In genomic region chr11:16911658-16912057, GRCh38 we compare ENCODE assay signal across 20 cellular contexts.
"Had no signal": no experiment of that assay in that cellular context is flagged by ENCODE, and none has a peak within 500 bp of the region (broad histone marks: within the 10 kb centered on the region; RNA-seq: fewer than 3 reads in every experiment).

No MANE protein-coding gene starts in this region.

- H3K4me3 ChIP-seq: adrenal gland, left lung, sigmoid colon, tibial artery, uterus had no signal

- H3K4me3 Mint-ChIP-seq: activated T-helper 1 cell treated with anti-CD3 and anti-CD28 coated beads, Interleukin-12 subunit alpha, Interleukin-12 subunit beta, Interleukin-2, Interleukin-4 antibody, amounts not matched to agents 30 ng/mL and 10 ng/mL and 1 ng/mL, durations not matched to agents 14 hours and 24 hours and 36 hours; nephron progenitor cell; stimulated activated naive B cell treated with anti-CD40 and anti-IgM and Interleukin-4, amounts not matched to agents 10 μg/mL and 1 μg/mL and 100 μg/mL, for 72 hours; T-helper 1 cell treated with Interleukin-12 subunit alpha and Interleukin-12 subunit beta and Interleukin-4 antibody, amounts not matched to agents 30 μg/mL and 1 μg/mL, for 36 hours had no signal

- H3K36me3 ChIP-seq: adrenal gland, left lung, sigmoid colon, tibial artery, uterus had no signal

- DNase-seq: activated CD4-positive, CD25-positive, alpha-beta regulatory T cell treated with anti-CD3 and anti-CD28 coated beads, Interleukin-2, amount 50 U/mL, for 72 hours; activated naive CD4-positive, alpha-beta T cell; adrenal gland; cerebellar nuclear complex; cortex of kidney; erythroblast; left lung; midbrain; nephron progenitor cell; nucleus accumbens; posterior cingulate gyrus; sigmoid colon; stimulated activated CD4-positive, alpha-beta T cell treated with anti-CD3 and anti-CD28 coated beads, Interleukin-4, amount 100 ng/mL, for 24 hours; stimulated activated naive B cell treated with anti-CD40 and anti-IgM and Interleukin-4, amounts not matched to agents 10 μg/mL and 1 μg/mL and 100 μg/mL, for 72 hours; substantia nigra; tibial artery; uterus had no signal

- H3K9me3 ChIP-seq: adrenal gland, left lung, sigmoid colon, tibial artery, uterus had no signal

- H3K4me1 Mint-ChIP-seq: nephron progenitor cell had no signal

- H3K27ac Mint-ChIP-seq: activated T-helper 1 cell treated with anti-CD3 and anti-CD28 coated beads, Interleukin-12 subunit alpha, Interleukin-12 subunit beta, Interleukin-2, Interleukin-4 antibody, amounts not matched to agents 30 ng/mL and 10 ng/mL and 1 ng/mL, durations not matched to agents 14 hours and 24 hours and 36 hours; nephron progenitor cell; T-helper 1 cell treated with Interleukin-12 subunit alpha and Interleukin-12 subunit beta and Interleukin-4 antibody, amounts not matched to agents 30 μg/mL and 1 μg/mL, for 36 hours had no signal

- H3K27me3 Mint-ChIP-seq: stimulated activated naive B cell treated with anti-CD40 and anti-IgM and Interleukin-4, amounts not matched to agents 10 μg/mL and 1 μg/mL and 100 μg/mL, for 72 hours had no signal

- ATAC-seq: left lung had no signal

- H3K27me3 ChIP-seq: adrenal gland, left lung, sigmoid colon, tibial artery, uterus had no signal

- H3K27ac ChIP-seq: adrenal gland, left lung, sigmoid colon, tibial artery, uterus, VCaP had no signal

- H3K9me3 Mint-ChIP-seq: activated T-helper 1 cell treated with anti-CD3 and anti-CD28 coated beads, Interleukin-12 subunit alpha, Interleukin-12 subunit beta, Interleukin-2, Interleukin-4 antibody, amounts not matched to agents 30 ng/mL and 10 ng/mL and 1 ng/mL, durations not matched to agents 14 hours and 24 hours and 36 hours; stimulated activated naive B cell treated with anti-CD40 and anti-IgM and Interleukin-4, amounts not matched to agents 10 μg/mL and 1 μg/mL and 100 μg/mL, for 72 hours; T-helper 1 cell treated with Interleukin-12 subunit alpha and Interleukin-12 subunit beta and Interleukin-4 antibody, amounts not matched to agents 30 μg/mL and 1 μg/mL, for 36 hours had no signal

- H3K4me1 ChIP-seq: adrenal gland, left lung, sigmoid colon, uterus had no signal
